8 cellular contexts compared by ENCODE assay signal in the genomic region with DNA sequence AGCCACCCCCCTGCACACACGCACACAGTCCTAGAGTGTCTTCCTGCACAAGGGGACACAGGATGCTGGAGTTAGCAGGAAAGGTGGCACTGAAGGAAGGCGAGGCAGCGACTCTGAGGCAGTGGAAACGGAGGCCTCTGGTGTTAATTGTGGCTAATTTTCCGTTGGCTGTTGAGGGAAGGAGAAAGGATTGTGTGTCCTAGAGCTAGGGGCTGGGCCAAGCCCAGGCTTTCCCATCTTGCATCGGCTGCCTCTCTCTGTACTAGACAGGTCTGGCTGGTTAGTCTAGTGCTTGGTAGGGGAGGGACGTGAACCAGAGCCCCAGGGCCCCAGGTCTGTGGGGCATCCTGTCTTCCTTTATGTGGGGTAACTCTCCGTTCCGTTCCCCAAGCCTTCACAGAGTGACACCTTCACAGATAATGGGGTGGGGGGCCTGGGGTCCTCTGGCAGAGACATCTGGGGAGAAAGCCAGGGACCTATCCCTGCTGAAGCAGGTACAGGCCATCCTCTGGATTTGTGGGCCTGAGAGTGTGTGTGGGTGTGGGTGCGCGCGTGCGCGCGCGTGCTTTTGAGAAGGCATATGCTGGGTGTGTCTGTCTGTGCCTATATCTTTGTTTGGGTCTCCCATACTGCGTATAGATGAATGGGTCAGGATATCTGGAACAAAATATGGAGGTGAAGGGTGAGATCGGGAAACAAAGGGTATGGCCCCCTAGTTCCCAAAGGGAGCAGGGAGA. TPM values are rescaled to one million over a fixed set of nuclear protein-coding genes. Genes with fewer than 3 reads are reported as not detected.
DNase-seq lines count a peak whose midpoint lies in the region; ATAC-seq, FAIRE-seq and TF ChIP-seq lines count a peak whose summit lies in the region.

CHD3 (plus strand) TSS at position 606 of the 737 bp plus-strand sequence. CDS start 212 bp downstream, outside the sequence.

- H3K79me2 ChIP-seq in endothelial cell of umbilical vein (ENCODE audit: control insufficient read depth, insufficient read depth, low read length) = peaks cover 32% of the 10 kb centered on the region

- POLR2A ChIA-PET in AG04450 (lab: Yijun Ruan, JAX) (interaction anchor here (0.7 to 1.3 kb wide), 2 partner anchors 9 to 31 kb away, joined by 3 to 4 read pairs; partner anchors contain the start of gene NAA38), endothelial cell of umbilical vein (lab: Charles Lee) (no interaction called here)

- H4K20me1 ChIP-seq in endothelial cell of umbilical vein (replicated peaks; ENCODE audit: control insufficient read depth, extremely low read depth, insufficient read depth, low read length) = no peaks in the 10 kb centered on the region

- TF ChIP-seq POLR2A in endothelial cell of umbilical vein (IDR thresholded peaks at IDR 0.05; ENCODE audit: low read depth, low read length) = no peak

- FAIRE-seq in endothelial cell of umbilical vein (lab: Jason Lieb, UNC) = peak; percentile 44

- dilution Hi-C loops in endothelial cell of umbilical vein (cut with MboI; ENCODE audit: extremely low pct_ligation_motif_present, low sequenced_read_pairs) = no loop called here

- H3K36me3 ChIP-seq in endothelial cell of umbilical vein (ENCODE audit: control insufficient read depth in 2 of 2, extremely low read depth in 1 of 2, insufficient read depth in 2 of 2, low read length in 2 of 2) = peaks cover 13 to 15% of the 10 kb centered on the region in 2 experiments
- H3K36me3 ChIP-seq in thymus (ENCODE audit: control insufficient read depth, insufficient read depth) = peaks cover 25% of the 10 kb centered on the region

- BruUV-seq in endothelial cell of umbilical vein (replicated peaks; lab: Mats Ljungman, UMichigan) = no TSS peak

- ATAC-seq in GM21515 (IDR thresholded peaks at IDR 0.05; ENCODE audit: unreplicated experiment) = no peak

- intact Hi-C loops in endothelial cell of umbilical vein (cut with micrococcal nuclease) = loop anchor here (5.0 kb wide), 1 partner anchor 201 kb away; the partner anchor contains the start of genes TP53 and WRAP53

- no peaks in the 10 kb centered on the region for H3K9me1 ChIP-seq in endothelial cell of umbilical vein (replicated peaks; ENCODE audit: control insufficient read depth, extremely low read depth, insufficient read depth, low read length)

- CTCF ChIA-PET in AG04450 (lab: Charles Lee) (interaction anchor here (0.9 kb wide), 1 partner anchor 10 kb away, joined by 3 read pairs; no protein-coding TSS in a partner anchor), endothelial cell of umbilical vein (lab: Charles Lee) (interaction anchor here (0.8 to 1.4 kb wide), 6 partner anchors 20 to 100 kb away, joined by 3 to 6 read pairs (median 4); partner anchors contain the start of gene NAA38)

- H3K9me3 ChIP-seq in AG04450 (ENCODE audit: control insufficient read depth, insufficient read depth, low read length) (no peaks in the 10 kb centered on the region; the same call in 1 of the 2 replicates), endothelial cell of umbilical vein (replicated peaks; ENCODE audit: control insufficient read depth, insufficient read depth, low read length) (no peaks in the 10 kb centered on the region), thymus (ENCODE audit: control insufficient read depth) (no peaks in the 10 kb centered on the region)

- 48% methylated on average over 18 of the region's 18 CpGs for WGBS in thymus

- no peaks in the 10 kb centered on the region for H3K27me3 ChIP-seq in AG04450 (ENCODE audit: control insufficient read depth, insufficient read depth, low read length)
- H3K27me3 ChIP-seq in endothelial cell of umbilical vein (ENCODE audit: control insufficient read depth in 2 of 2, insufficient read depth in 2 of 2, low read length in 2 of 2) = no peaks in the 10 kb centered on the region
- no peaks in the 10 kb centered on the region for H3K27me3 ChIP-seq in thymus (ENCODE audit: control insufficient read depth, insufficient read depth)

- H3K4me1 ChIP-seq in endothelial cell of umbilical vein (ENCODE audit: control insufficient read depth, extremely low read depth, insufficient read depth, low read length) (peaks cover 35% of the 10 kb centered on the region), thymus (ENCODE audit: control insufficient read depth, insufficient read depth, low read length) (peaks cover 17% of the 10 kb centered on the region)

- H2AFZ ChIP-seq in endothelial cell of umbilical vein (ENCODE audit: low read depth, low read length) = peak within 1 kb of the TSS; percentile 46

- H3K27ac ChIP-seq in AG04450 (ENCODE audit: low read depth, low read length) = peak within 1 kb of the TSS; percentile 77
- H3K27ac ChIP-seq in endothelial cell of umbilical vein (ENCODE audit: insufficient read depth, low read depth, low read length) = peak within 1 kb of the TSS; percentile 78
- peak within 1 kb of the TSS; percentile 95 for H3K27ac ChIP-seq in thymus (ENCODE audit: low read depth)

- peak within 1 kb of the TSS; percentile 66 for H3K4me3 ChIP-seq in AG04450 (ENCODE audit: low read depth, low read length)
- H3K4me3 ChIP-seq in LNCaP clone FGC (ENCODE audit: low read depth, low read length) = peak within 1 kb of the TSS; percentile 50
- peak within 1 kb of the TSS in 2 of 3 experiments; percentile 20 to 50 for H3K4me3 ChIP-seq in endothelial cell of umbilical vein (replicated peaks in 1 of 3; ENCODE audit: insufficient read depth in 1 of 3, low read depth in 1 of 3, low read length in 3 of 3)
- H3K4me3 ChIP-seq in thymus (ENCODE audit: low read length) = peak within 1 kb of the TSS; percentile 82

- peak within 1 kb of the TSS; percentile 69 for H3K9ac ChIP-seq in endothelial cell of umbilical vein (replicated peaks; ENCODE audit: extremely low read depth, insufficient read depth, low read length)

- DNase-seq in AG04450 (ENCODE audit: low read depth, low spot score) = no peak
- peak; percentile 88 for DNase-seq in LNCaP clone FGC (ENCODE audit: low read depth)
- DNase-seq in activated CD4-positive, alpha-beta T cell treated with anti-CD3 and anti-CD28 coated beads, Interleukin-2, amount 50 U/mL, for 48 hours = peak; percentile 71 to 81
- no peak for DNase-seq in endothelial cell of umbilical vein (ENCODE audit: low read depth, low spot score)
- DNase-seq in myocyte (ENCODE audit: low read depth) = no peak
- DNase-seq in amniotic stem cell (lab: John Stamatoyannopoulos, UW) = no peak

- TF ChIP-seq CTCF in AG04450 (IDR thresholded peaks at IDR 0.05; ENCODE audit: low read depth, low read length) (no peak), LNCaP clone FGC (IDR thresholded peaks at IDR 0.05; ENCODE audit: control insufficient read depth, extremely low read depth, insufficient read depth) (no peak), endothelial cell of umbilical vein (IDR thresholded peaks at IDR 0.05; ENCODE audit: extremely low read depth in 1 of 2, insufficient read depth in 1 of 2, low read depth in 1 of 2, low read length in 2 of 2) (no peak)

- H3K4me2 ChIP-seq in endothelial cell of umbilical vein (ENCODE audit: insufficient read depth, low read length) = peak within 1 kb of the TSS; percentile 60

TF ChIP-seq in endothelial cell of umbilical vein, 7 proteins besides CTCF, POLR2A, EP300 and RAD21:
- no peak for TF ChIP-seq JUN (IDR thresholded peaks at IDR 0.05; ENCODE audit: borderline replicate concordance, insufficient read depth, insufficient read length, low read depth)
- no peak for TF ChIP-seq GATA2 (IDR thresholded peaks at IDR 0.05; ENCODE audit: insufficient read depth, insufficient read length, low read depth, low read length)
- TF ChIP-seq EZH2 (IDR thresholded peaks at IDR 0.05; ENCODE audit: borderline replicate concordance, low read depth, low read length, severe bottlenecking) = no peak
- TF ChIP-seq POLR2AphosphoS5 (IDR thresholded peaks at IDR 0.05; ENCODE audit: insufficient read depth, low read depth, low read length) = no peak
- TF ChIP-seq FOS (IDR thresholded peaks at IDR 0.05; ENCODE audit: borderline replicate concordance, insufficient read depth, low read length) = no peak
- TF ChIP-seq MYC (IDR thresholded peaks at IDR 0.05; ENCODE audit: low read depth, low read length) = no peak
- TF ChIP-seq, protein P1, sequence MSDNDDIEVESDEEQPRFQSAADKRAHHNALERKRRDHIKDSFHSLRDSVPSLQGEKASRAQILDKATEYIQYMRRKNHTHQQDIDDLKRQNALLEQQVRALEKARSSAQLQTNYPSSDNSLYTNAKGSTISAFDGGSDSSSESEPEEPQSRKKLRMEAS (IDR thresholded peaks at IDR 0.05; ENCODE audit: insufficient read depth, insufficient read length) = no peak

RNA-seq across cellular contexts. Expression of gene CHD3, which starts in this region (rescaled TPM):
- polyA plus RNA-seq in AG04450 (2011; rRNA removed) (50.0 and 68.6 TPM in 2 replicates), endothelial cell of umbilical vein (102 and 108 TPM in 2 replicates), thymus (119 TPM)
- 155 and 187 TPM in 2 replicates for polyA minus RNA-seq in AG04450 (2011; rRNA and poly(A)+ RNA removed)
- total RNA-seq in endothelial cell of umbilical vein (185 and 189 TPM in 2 replicates), myocyte (104 and 140 TPM in 2 replicates)
- 49.9 and 71.3 TPM in 2 replicates for polyA plus RNA-seq in endothelial cell of umbilical vein (2011; cell fraction: cytosol; rRNA removed)
- 282 and 317 TPM in 2 replicates for polyA plus RNA-seq in endothelial cell of umbilical vein (2011; cell fraction: nucleus; rRNA removed)
- polyA plus RNA-seq in endothelial cell of umbilical vein (2012) = 104 and 141 TPM in 2 replicates
- 169 and 172 TPM in 2 replicates for polyA minus RNA-seq in endothelial cell of umbilical vein
- polyA minus RNA-seq in endothelial cell of umbilical vein (2011; cell fraction: cytosol; rRNA and poly(A)+ RNA removed) = 55.1 TPM
- polyA minus RNA-seq in endothelial cell of umbilical vein (2011; cell fraction: nucleus; rRNA and poly(A)+ RNA removed) = 98.9 and 110 TPM in 2 replicates
- polyA plus RNA-seq in myocyte (2012) = 128 TPM

Comparison
In these comparisons a context has a peak if more than half of its experiments do, and no peak if none do; other contexts are left out.
1. DNase-seq: peak in LNCaP clone FGC (single experiment) and activated CD4-positive, alpha-beta T cell treated with anti-CD3 and anti-CD28 coated beads, Interleukin-2, amount 50 U/mL, for 48 hours (2 of 2); none in AG04450 (single experiment), endothelial cell of umbilical vein (single experiment), myocyte (single experiment) and amniotic stem cell (single experiment).
2. Peak in every context shown above with its lines, with median percentiles within 50 percentile points of each other: H3K27ac ChIP-seq and H3K4me3 ChIP-seq.